In the genomic region with DNA sequence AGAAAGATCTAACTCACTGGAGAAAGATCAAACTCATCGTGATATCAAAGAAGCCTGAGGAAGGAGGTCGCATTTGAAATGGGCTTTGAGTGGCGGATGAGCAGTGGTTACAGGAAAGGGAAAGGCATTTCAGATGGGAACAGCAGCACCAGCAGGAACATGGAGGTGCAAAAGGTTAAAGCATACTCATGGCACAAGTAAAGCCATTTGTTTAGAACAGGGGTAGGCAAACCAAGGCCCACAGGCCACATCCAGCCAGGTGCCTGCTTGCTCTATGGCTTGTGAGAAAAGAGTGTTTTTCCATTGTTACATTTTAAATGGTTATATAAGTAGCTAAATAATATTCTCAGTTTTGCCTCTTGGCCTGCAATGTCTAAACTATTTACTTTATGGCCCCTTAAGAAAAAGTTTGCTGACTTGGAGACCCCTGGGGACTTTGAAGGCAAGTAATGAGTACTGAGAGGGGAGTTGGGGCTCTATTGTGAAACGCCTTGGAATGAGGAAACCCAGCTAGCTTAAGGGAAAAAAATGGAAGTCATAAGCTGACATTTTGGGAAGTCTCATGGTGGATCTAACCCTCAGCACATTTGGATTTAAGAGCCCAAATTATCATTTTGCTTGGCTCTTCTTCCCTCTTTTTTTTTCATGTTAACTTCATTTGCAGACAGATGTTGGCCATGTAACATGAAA, we compare ENCODE assay signal across 20 cellular contexts.
A peak's percentile ranks its signal among the peaks of the same experiment; 100 is the strongest.
DNase-seq lines count a peak whose midpoint lies in the region; ATAC-seq and TF ChIP-seq lines count a peak whose summit lies in the region.
"Had no signal": no experiment of that assay in that cellular context is flagged by ENCODE, and none has a peak within 500 bp of the region (broad histone marks: within the 10 kb centered on the region; RNA-seq: fewer than 3 reads in every experiment).

No MANE protein-coding gene starts in this region.

- no peaks in the 10 kb centered on the region for H4K20me1 ChIP-seq in smooth muscle cell (ENCODE audit: low read depth)

- TF ChIP-seq CTCF in right atrium auricular region (IDR thresholded peaks at IDR 0.05) (no peak), NB4 (IDR thresholded peaks at IDR 0.05; ENCODE audit: low read depth, low read length) (no peak), fibroblast of mammary gland (conservative IDR thresholded peaks at IDR 0.05; ENCODE audit: control insufficient read depth, insufficient read depth, low read depth, low read length) (no peak), smooth muscle cell (IDR thresholded peaks at IDR 0.05; ENCODE audit: borderline replicate concordance, insufficient read depth, poor library complexity, severe bottlenecking) (no peak)

- peaks cover 11% of the 10 kb centered on the region for H3F3A ChIP-seq in smooth muscle cell (ENCODE audit: low read depth)

- no peak for DNase-seq in Right ventricle myocardium inferior (ENCODE audit: missing footprints)
- no peak for DNase-seq in right atrium auricular region (ENCODE audit: low spot score)
- DNase-seq in NB4 (ENCODE audit: low read depth): peak; percentile 46
- DNase-seq in fibroblast of mammary gland (ENCODE audit: low read depth): peak; percentile 37
- no peak for DNase-seq in smooth muscle cell (lab: John Stamatoyannopoulos, UW; ENCODE audit: unreplicated experiment)
- DNase-seq in dermis blood vessel endothelial cell: no peak
- DNase-seq in superior temporal gyrus (ENCODE audit: extremely low spot score): no peak
- DNase-seq: Calu3, DMS79 treated with DMSO at 0.1 percent for 48 hours, GM23248, H7, NCI-H1417, NCI-H1694, NCI-H2029 treated with DMSO at 0.1 percent for 48 hours, NCI-H446 treated with DMSO at 0.1 percent for 48 hours, NCI-H526, SIG-M5 had no signal

- peak overlapping the region; percentile 78 for H2AFZ ChIP-seq in smooth muscle cell (ENCODE audit: low read depth)
- H2AFZ ChIP-seq: GM23248 had no signal

- H3K4me3 ChIP-seq in right atrium auricular region: no peak overlapping the region
- no peak overlapping the region for H3K4me3 ChIP-seq in NB4 (ENCODE audit: low read depth, low read length)
- H3K4me3 ChIP-seq in fibroblast of mammary gland (ENCODE audit: control insufficient read depth, low read depth, low read length): no peak overlapping the region
- H3K4me3 ChIP-seq in smooth muscle cell: no peak overlapping the region
- H3K4me3 ChIP-seq: GM23248, SK-N-MC had no signal

- intact Hi-C loops in Right ventricle myocardium inferior (cut with DNase I): no loop called here

- no peaks in the 10 kb centered on the region for H3K79me2 ChIP-seq in smooth muscle cell (ENCODE audit: low read depth)

- ATAC-seq in Right ventricle myocardium inferior: peak; percentile 49
- no peak for ATAC-seq in GM21526 (IDR thresholded peaks at IDR 0.05; ENCODE audit: low FRiP score, unreplicated experiment)

- H3K27ac ChIP-seq in right atrium auricular region: no peak overlapping the region
- H3K27ac ChIP-seq in smooth muscle cell (ENCODE audit: low read depth): peak overlapping the region; percentile 97
- H3K27ac ChIP-seq: GM23248, RWPE1, SK-N-MC had no signal

- peak overlapping the region; percentile 80 for H3K9ac ChIP-seq in smooth muscle cell (ENCODE audit: low read depth)
- H3K9ac ChIP-seq: GM23248 had no signal

- H3K4me1 ChIP-seq in right atrium auricular region: peaks cover 0 to 15% of the 10 kb centered on the region in 2 donors
- peaks cover 9% of the 10 kb centered on the region for H3K4me1 ChIP-seq in smooth muscle cell (ENCODE audit: low read depth)

- H3K4me2 ChIP-seq in smooth muscle cell: peak overlapping the region; percentile 50

- H3K9me3 ChIP-seq in right atrium auricular region (peaks cover 0 to 12% of the 10 kb centered on the region in 2 donors), smooth muscle cell (replicated peaks; ENCODE audit: low read depth) (no peaks in the 10 kb centered on the region)

- no peaks in the 10 kb centered on the region for H3K27me3 ChIP-seq in right atrium auricular region
- H3K27me3 ChIP-seq in smooth muscle cell (ENCODE audit: low read depth): no peaks in the 10 kb centered on the region

- no peak for TF ChIP-seq POLR2A in NB4 (IDR thresholded peaks at IDR 0.05; ENCODE audit: extremely low read depth, insufficient read length)

- WGBS in smooth muscle cell (ENCODE audit: low lambda C conversion rate): 67% methylated on average over 4 of the region's 4 CpGs

- H3K36me3 ChIP-seq in right atrium auricular region (no peaks in the 10 kb centered on the region), smooth muscle cell (ENCODE audit: low read depth) (no peaks in the 10 kb centered on the region)

Comparison
In these comparisons a context has a peak if more than half of its experiments do, and no peak if none do; other contexts are left out.
1. DNase-seq: peak in NB4 (single experiment) and fibroblast of mammary gland (single experiment); none in Right ventricle myocardium inferior (single experiment), right atrium auricular region (single experiment), smooth muscle cell (single experiment), dermis blood vessel endothelial cell (single experiment) and superior temporal gyrus (single experiment).